Comparison of ENCODE assay signal across 18 cellular contexts in the genomic region with DNA sequence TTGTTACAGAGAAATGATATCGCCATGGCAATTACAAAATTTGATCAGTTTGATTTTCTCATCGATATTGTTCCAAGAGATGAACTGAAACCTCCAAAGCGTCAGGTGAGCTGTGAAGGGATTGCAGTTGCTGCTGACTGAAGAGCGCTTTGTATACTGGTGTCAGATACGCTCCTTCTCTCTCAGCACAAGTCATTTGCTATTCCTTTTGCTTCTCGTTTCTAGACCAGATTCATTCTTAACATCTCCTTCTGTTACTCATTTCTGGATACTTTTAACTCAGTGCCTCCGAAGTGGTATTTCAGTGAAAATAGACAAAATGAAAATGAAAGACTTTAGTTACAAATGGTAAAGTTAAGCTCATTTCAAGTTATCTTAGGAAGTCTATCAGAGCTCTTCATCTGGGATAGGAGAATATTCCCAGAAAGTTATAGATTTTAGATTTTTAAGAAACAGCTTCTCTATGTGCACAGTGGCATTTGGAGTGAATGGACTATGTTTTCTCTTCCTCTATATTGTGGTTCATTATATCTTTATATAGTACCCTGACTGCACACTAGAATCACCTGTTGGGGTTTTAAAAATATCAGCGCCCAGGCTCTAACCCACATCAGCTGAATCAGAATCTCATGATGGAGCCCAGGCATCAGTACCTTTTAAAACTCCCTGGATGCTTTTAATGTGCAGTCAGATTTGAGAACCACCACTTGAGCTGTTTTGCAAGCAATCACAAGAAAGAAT. TPM values are rescaled to one million over a fixed set of nuclear protein-coding genes. Genes with fewer than 3 reads are reported as not detected.
DNase-seq lines count a peak whose midpoint lies in the region; ATAC-seq and TF ChIP-seq lines count a peak whose summit lies in the region.
"Had no signal": no experiment of that assay in that cellular context is flagged by ENCODE, and none has a peak within 500 bp of the region (broad histone marks: within the 10 kb centered on the region; RNA-seq: fewer than 3 reads in every experiment).

No MANE protein-coding gene starts in this region.

- H3K36me3 Mint-ChIP-seq in activated T-cell treated with anti-CD3 and anti-CD28 coated beads, Interleukin-2, amount 50 U/mL, for 72 hours (ENCODE audit: insufficient read depth in 2 of 2), result peaks cover 4 to 11% of the 10 kb centered on the region in 2 donors
- H3K36me3 Mint-ChIP-seq in activated CD4-positive, alpha-beta memory T cell treated with anti-CD3 and anti-CD28 coated beads, Interleukin-2, amount 10 ng/mL, durations not matched to agents 7 days and 5 days (ENCODE audit: low read depth), result peaks cover 70% of the 10 kb centered on the region

- POLR2A ChIA-PET in activated CD4-positive, alpha-beta memory T cell treated with anti-CD3 and anti-CD28 coated beads, Interleukin-2, amount 10 ng/mL, durations not matched to agents 7 days and 5 days (lab: Charles Lee), result interaction anchor here (1.1 to 2.9 kb wide), 3 partner anchors 12 to 62 kb away, joined by 3 to 16 read pairs (median 8); partner anchors contain the start of gene NFYC

- no peaks in the 10 kb centered on the region for H3K27me3 ChIP-seq in smooth muscle cell (ENCODE audit: low read depth)
- H3K27me3 ChIP-seq: suprapubic skin had no signal

- H3K79me2 ChIP-seq in smooth muscle cell (ENCODE audit: low read depth), result no peaks in the 10 kb centered on the region

- peak overlapping the region; percentile 90 for H3K27ac Mint-ChIP-seq in activated T-cell treated with anti-CD3 and anti-CD28 coated beads, Interleukin-2, amount 50 U/mL, for 72 hours
- H3K27ac Mint-ChIP-seq in activated CD4-positive, alpha-beta memory T cell treated with anti-CD3 and anti-CD28 coated beads, Interleukin-2, amount 10 ng/mL, durations not matched to agents 7 days and 5 days, result peak overlapping the region; percentile 11
- H3K27ac Mint-ChIP-seq: WTC11 had no signal

- WGBS in smooth muscle cell (ENCODE audit: low lambda C conversion rate), result 97% methylated on average over 8 of the region's 8 CpGs

- no peak overlapping the region for H3K27ac ChIP-seq in smooth muscle cell (ENCODE audit: low read depth)
- H3K27ac ChIP-seq: suprapubic skin had no signal

- CTCF ChIA-PET in activated CD4-positive, alpha-beta memory T cell treated with anti-CD3 and anti-CD28 coated beads, Interleukin-2, amount 10 ng/mL, durations not matched to agents 7 days and 5 days (lab: Charles Lee), result interaction anchor here (0.7 to 2.2 kb wide), 5 partner anchors 11 to 415 kb away, joined by 3 to 9 read pairs (median 3); no protein-coding TSS in a partner anchor

- H3F3A ChIP-seq in smooth muscle cell (ENCODE audit: low read depth), result no peaks in the 10 kb centered on the region

- no peak overlapping the region for H3K4me2 ChIP-seq in smooth muscle cell

- no peak overlapping the region for H2AFZ ChIP-seq in smooth muscle cell (ENCODE audit: low read depth)

- no peak overlapping the region for H3K4me3 ChIP-seq in smooth muscle cell
- H3K4me3 ChIP-seq: suprapubic skin had no signal

- peak overlapping the region; percentile 65 to 93 for H3K4me3 Mint-ChIP-seq in activated T-cell treated with anti-CD3 and anti-CD28 coated beads, Interleukin-2, amount 50 U/mL, for 72 hours
- no peak overlapping the region for H3K4me3 Mint-ChIP-seq in activated CD4-positive, alpha-beta memory T cell treated with anti-CD3 and anti-CD28 coated beads, Interleukin-2, amount 10 ng/mL, durations not matched to agents 7 days and 5 days
- H3K4me3 Mint-ChIP-seq: WTC11 had no signal

- H4K20me1 ChIP-seq in smooth muscle cell (ENCODE audit: low read depth), result peaks cover 96% of the 10 kb centered on the region

- H3K36me3 ChIP-seq in smooth muscle cell (ENCODE audit: low read depth), result peaks cover 14% of the 10 kb centered on the region

- no peak for DNase-seq in activated T-cell treated with anti-CD3 and anti-CD28 coated beads, Interleukin-2, amount 50 U/mL, for 72 hours
- DNase-seq in activated T-cell treated with anti-CD3 and anti-CD28 coated beads, Interleukin-2, amount 50 U/mL, for 48 hours, result no peak
- DNase-seq in activated CD4-positive, alpha-beta memory T cell treated with anti-CD3 and anti-CD28 coated beads, Interleukin-2, amount 10 ng/mL, durations not matched to agents 7 days and 5 days, result no peak
- DNase-seq in stimulated activated naive CD8-positive, alpha-beta T cell treated with anti-CD3 and anti-CD28 coated beads, Interleukin-15, Interleukin-2, amounts not matched to agents 100 U/mL and 50 U/mL, for 24 hours, result no peak
- DNase-seq in T1000 (lab: John Stamatoyannopoulos, UW) (no peak), smooth muscle cell (lab: John Stamatoyannopoulos, UW; ENCODE audit: unreplicated experiment) (no peak), kidney glomerular epithelial cell (lab: John Stamatoyannopoulos, UW) (no peak)
- DNase-seq: activated effector memory CD4-positive, alpha-beta T cell treated with anti-CD3 and anti-CD28 coated beads, Interleukin-2, amount 50 U/mL, for 16 hours; Calu3; KBM-7; mesendoderm; NCI-H1417 treated with DMSO at 0.1 percent for 48 hours; NCI-H510A treated with DMSO at 0.1 percent for 48 hours; small intestine had no signal

- H3K4me1 Mint-ChIP-seq in activated T-cell treated with anti-CD3 and anti-CD28 coated beads, Interleukin-2, amount 50 U/mL, for 72 hours (ENCODE audit: low read depth), result peaks cover 32% of the 10 kb centered on the region
- peaks cover 27% of the 10 kb centered on the region for H3K4me1 Mint-ChIP-seq in activated CD4-positive, alpha-beta memory T cell treated with anti-CD3 and anti-CD28 coated beads, Interleukin-2, amount 10 ng/mL, durations not matched to agents 7 days and 5 days
- H3K4me1 Mint-ChIP-seq: WTC11 had no signal

- H3K27me3 Mint-ChIP-seq in activated T-cell treated with anti-CD3 and anti-CD28 coated beads, Interleukin-2, amount 50 U/mL, for 72 hours (ENCODE audit: low read depth), result no peaks in the 10 kb centered on the region
- H3K27me3 Mint-ChIP-seq in activated CD4-positive, alpha-beta memory T cell treated with anti-CD3 and anti-CD28 coated beads, Interleukin-2, amount 10 ng/mL, durations not matched to agents 7 days and 5 days, result no peaks in the 10 kb centered on the region

- no peaks in the 10 kb centered on the region for H3K4me1 ChIP-seq in smooth muscle cell (ENCODE audit: low read depth)

- H3K9me3 Mint-ChIP-seq in activated T-cell treated with anti-CD3 and anti-CD28 coated beads, Interleukin-2, amount 50 U/mL, for 72 hours, result no peaks in the 10 kb centered on the region
- no peaks in the 10 kb centered on the region for H3K9me3 Mint-ChIP-seq in activated CD4-positive, alpha-beta memory T cell treated with anti-CD3 and anti-CD28 coated beads, Interleukin-2, amount 10 ng/mL, durations not matched to agents 7 days and 5 days
- H3K9me3 Mint-ChIP-seq: WTC11 had no signal

- no peak for TF ChIP-seq CTCF in smooth muscle cell (IDR thresholded peaks at IDR 0.05; ENCODE audit: borderline replicate concordance, insufficient read depth, poor library complexity, severe bottlenecking)

- ATAC-seq in activated T-cell treated with anti-CD3 and anti-CD28 coated beads, Interleukin-2, amount 50 U/mL, for 72 hours (replicated peaks in 1 of 2), result peak; percentile 82 to 95
- peak; percentile 71 for ATAC-seq in GM21717 (IDR thresholded peaks at IDR 0.05; ENCODE audit: unreplicated experiment)
- peak; percentile 60 for ATAC-seq in stimulated activated naive CD8-positive, alpha-beta T cell treated with anti-CD3 and anti-CD28 coated beads, Interleukin-15, Interleukin-2, amounts not matched to agents 100 U/mL and 50 U/mL, for 24 hours
- ATAC-seq: Panc1, WTC11 had no signal

- no peaks in the 10 kb centered on the region for H3K9me3 ChIP-seq in smooth muscle cell (replicated peaks; ENCODE audit: low read depth)
- H3K9me3 ChIP-seq: suprapubic skin had no signal

- no peak overlapping the region for H3K9ac ChIP-seq in smooth muscle cell (ENCODE audit: low read depth)

RNA-seq across cellular contexts. Expression of gene KCNQ4, which starts 30.3 kb away (rescaled TPM):
- under 1 TPM; 0.58 to 0.60 TPM for total RNA-seq in activated T-cell treated with anti-CD3 and anti-CD28 coated beads, Interleukin-2, amount 50 U/mL, for 72 hours
- total RNA-seq in activated CD4-positive, alpha-beta memory T cell treated with anti-CD3 and anti-CD28 coated beads, Interleukin-2, amount 10 ng/mL, durations not matched to agents 7 days and 5 days, result under 1 TPM; 0.45 to 0.60 TPM
- 0.63 TPM in 1 of 2 replicates, not detected in the other for total RNA-seq in smooth muscle cell
- 0.06 and 0.17 TPM in 2 replicates for polyA plus RNA-seq in smooth muscle cell
